9 cellular contexts compared by ENCODE assay signal in the genomic region with DNA sequence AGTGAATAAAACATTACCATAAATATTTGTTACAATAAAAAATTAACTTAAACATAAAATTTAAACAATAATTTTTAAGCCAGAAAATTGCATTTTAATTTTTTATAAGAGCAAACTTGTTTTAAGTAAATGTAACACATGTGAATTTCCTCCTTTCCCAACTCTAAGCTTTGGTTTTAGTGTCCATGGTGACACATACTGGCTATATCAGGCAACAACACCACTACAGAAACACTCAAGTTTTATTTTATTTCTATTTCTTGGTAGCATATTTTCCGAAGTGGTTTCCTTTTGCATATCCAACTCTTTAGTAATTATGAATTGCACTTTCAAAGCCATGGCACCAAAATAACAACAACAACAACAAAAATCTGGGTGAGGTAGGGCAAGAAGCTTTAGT. TPM values are rescaled to one million over a fixed set of nuclear protein-coding genes. Genes with fewer than 3 reads are reported as not detected.
DNase-seq lines count a peak whose midpoint lies in the region; ATAC-seq and TF ChIP-seq lines count a peak whose summit lies in the region.
"Had no signal": no experiment of that assay in that cellular context is flagged by ENCODE, and none has a peak within 500 bp of the region (broad histone marks: within the 10 kb centered on the region; RNA-seq: fewer than 3 reads in every experiment).

No MANE protein-coding gene starts in this region.

- H3K9ac ChIP-seq in HCT116 (ENCODE audit: low read length), result no peak overlapping the region

- CTCF ChIA-PET in CD8-positive, alpha-beta T cell (lab: Charles Lee), result interaction anchor here (0.6 to 10.1 kb wide), 21 partner anchors 12 to 115 kb away, joined by 3 to 151 read pairs (median 6); no protein-coding TSS in a partner anchor
- CTCF ChIA-PET in HCT116 (lab: Charles Lee), result interaction anchor here (1.0 kb wide), 1 partner anchor 859 kb away, joined by 3 read pairs; no protein-coding TSS in a partner anchor

- H3K9me2 ChIP-seq in HCT116 (ENCODE audit: insufficient read depth), result no peaks in the 10 kb centered on the region; the same call in 1 of the 2 replicates

- peaks cover 2% of the 10 kb centered on the region for H3K27me3 Mint-ChIP-seq in CD8-positive, alpha-beta T cell (ENCODE audit: low read depth)
- H3K27me3 Mint-ChIP-seq in activated T-helper 17 cell treated with anti-CD3 and anti-CD28 coated beads, Interleukin-2, amount 50 U/mL, for 72 hours, result peaks cover 11% of the 10 kb centered on the region
- peaks cover 51 to 53% of the 10 kb centered on the region in 2 donors for H3K27me3 Mint-ChIP-seq in stimulated activated naive B cell treated with anti-CD40 and anti-IgM and Interleukin-4, amounts not matched to agents 10 μg/mL and 1 μg/mL and 100 μg/mL, for 72 hours

- peaks cover 14% of the 10 kb centered on the region for H3K4me1 ChIP-seq in CD8-positive, alpha-beta T cell (ENCODE audit: insufficient read depth, low read length)
- H3K4me1 ChIP-seq in HCT116 (ENCODE audit: control insufficient read depth in 1 of 2, insufficient read depth in 2 of 2, low read length in 2 of 2) (peaks cover 0 to 6% of the 10 kb centered on the region in 2 experiments; a peak in 1 of 4 replicates), ovary (ENCODE audit: insufficient read depth) (no peaks in the 10 kb centered on the region), heart left ventricle (peaks cover 0 to 24% (median 13%) of the 10 kb centered on the region in 12 donors)

- H3K9me3 ChIP-seq in CD8-positive, alpha-beta T cell (ENCODE audit: low read length), result no peaks in the 10 kb centered on the region
- H3K9me3 ChIP-seq in HCT116 (ENCODE audit: control insufficient read depth in 1 of 2, insufficient read depth in 1 of 2, low read depth in 1 of 2, low read length in 2 of 2), result no peaks in the 10 kb centered on the region
- H3K9me3 ChIP-seq in ovary, result no peaks in the 10 kb centered on the region
- H3K9me3 ChIP-seq in heart left ventricle, result peaks cover 0 to 18% (median 0%) of the 10 kb centered on the region in 12 donors

- peaks cover 55% of the 10 kb centered on the region for H3K36me3 Mint-ChIP-seq in CD8-positive, alpha-beta T cell
- H3K36me3 Mint-ChIP-seq in activated T-helper 17 cell treated with anti-CD3 and anti-CD28 coated beads, Interleukin-2, amount 50 U/mL, for 72 hours (ENCODE audit: low read depth), result peaks cover 42% of the 10 kb centered on the region
- H3K36me3 Mint-ChIP-seq in stimulated activated naive B cell treated with anti-CD40 and anti-IgM and Interleukin-4, amounts not matched to agents 10 μg/mL and 1 μg/mL and 100 μg/mL, for 72 hours, result peaks cover 0 to 2% of the 10 kb centered on the region in 2 donors

- TF ChIP-seq EP300 in ovary (IDR thresholded peaks at IDR 0.05), result no peak

- no peaks in the 10 kb centered on the region for H3K79me2 ChIP-seq in HCT116 (ENCODE audit: insufficient read depth, low read length)

- WGBS in ovary, 3 donors, result 11 to 17% (median 11%) methylated on average over 1 of the region's 1 CpG
- 30 to 51% (median 39%) methylated on average over 1 of the region's 1 CpG for WGBS in heart left ventricle, 4 donors

- H3K4me1 Mint-ChIP-seq in CD8-positive, alpha-beta T cell (ENCODE audit: low read depth), result peaks cover 48% of the 10 kb centered on the region
- H3K4me1 Mint-ChIP-seq in activated T-helper 17 cell treated with anti-CD3 and anti-CD28 coated beads, Interleukin-2, amount 50 U/mL, for 72 hours, result peaks cover 33% of the 10 kb centered on the region
- peaks cover 14 to 22% of the 10 kb centered on the region in 2 donors for H3K4me1 Mint-ChIP-seq in stimulated activated naive B cell treated with anti-CD40 and anti-IgM and Interleukin-4, amounts not matched to agents 10 μg/mL and 1 μg/mL and 100 μg/mL, for 72 hours

- no peak overlapping the region for H2AFZ ChIP-seq in HCT116 (ENCODE audit: low read depth, low read length, poor library complexity, severe bottlenecking)

- RAD21 ChIA-PET in HCT116 (lab: Charles Lee; ENCODE audit: low non-redundant PET in 1 of 2, low total read pairs in 2 of 2, uncharacterized antibody in 2 of 2, unreplicated experiment in 2 of 2), result no interaction called here

- H3K27ac Mint-ChIP-seq in CD8-positive, alpha-beta T cell, result peak overlapping the region; percentile 92
- H3K27ac Mint-ChIP-seq in activated T-helper 17 cell treated with anti-CD3 and anti-CD28 coated beads, Interleukin-2, amount 50 U/mL, for 72 hours, result peak overlapping the region; percentile 82
- no peak overlapping the region for H3K27ac Mint-ChIP-seq in stimulated activated naive B cell treated with anti-CD40 and anti-IgM and Interleukin-4, amounts not matched to agents 10 μg/mL and 1 μg/mL and 100 μg/mL, for 72 hours

- peaks cover 18% of the 10 kb centered on the region for H3K9me3 Mint-ChIP-seq in CD8-positive, alpha-beta T cell
- H3K9me3 Mint-ChIP-seq in activated T-helper 17 cell treated with anti-CD3 and anti-CD28 coated beads, Interleukin-2, amount 50 U/mL, for 72 hours, result peaks cover 14% of the 10 kb centered on the region
- peaks cover 1 to 15% of the 10 kb centered on the region in 2 donors for H3K9me3 Mint-ChIP-seq in stimulated activated naive B cell treated with anti-CD40 and anti-IgM and Interleukin-4, amounts not matched to agents 10 μg/mL and 1 μg/mL and 100 μg/mL, for 72 hours

- intact Hi-C loops in CD8-positive, alpha-beta T cell (cut with DNase I, micrococcal nuclease), result loop anchor here in 1 of 2 experiments (1.0 to 5.0 kb wide), 2 partner anchors 37 to 62 kb away; no protein-coding TSS in a partner anchor
- intact Hi-C loops in HCT116 (cut with micrococcal nuclease) (no loop called here), ovary (cut with DNase I) (no loop called here), heart left ventricle (cut with DNase I) (no loop called here)

- peak overlapping the region; percentile 59 for H3K27ac ChIP-seq in CD8-positive, alpha-beta T cell (ENCODE audit: low read depth, low read length)
- H3K27ac ChIP-seq in HCT116 (ENCODE audit: low read depth, low read length) (no peak overlapping the region), ovary (no peak overlapping the region), heart left ventricle (no peak overlapping the region)

- no peak overlapping the region for H3K4me2 ChIP-seq in HCT116 (ENCODE audit: low read length)

- no peaks in the 10 kb centered on the region for H3K36me3 ChIP-seq in CD8-positive, alpha-beta T cell (ENCODE audit: insufficient read depth, low read length)
- H3K36me3 ChIP-seq in HCT116 (ENCODE audit: control insufficient read depth in 1 of 2, insufficient read depth in 2 of 2, low read length in 2 of 2) (no peaks in the 10 kb centered on the region), ovary (no peaks in the 10 kb centered on the region), heart left ventricle (no peaks in the 10 kb centered on the region)

- peak; percentile 58 for TF ChIP-seq CTCF in CD8-positive, alpha-beta T cell (IDR thresholded peaks at IDR 0.05)
- peak in 2 of 3 experiments; percentile 18 to 22; a peak in 2 of 6 replicates for TF ChIP-seq CTCF in HCT116 (IDR thresholded peaks at IDR 0.05 in 2 of 3, conservative IDR thresholded peaks at IDR 0.05 in 1 of 3; ENCODE audit: borderline replicate concordance in 1 of 3, insufficient read depth in 1 of 3, low read depth in 2 of 3, low read length in 2 of 3)
- TF ChIP-seq CTCF in ovary (IDR thresholded peaks at IDR 0.05), result no peak
- TF ChIP-seq CTCF in heart left ventricle (IDR thresholded peaks at IDR 0.05), result peak in 2 of 12 donors; percentile 25 to 29

- POLR2A ChIA-PET in CD8-positive, alpha-beta T cell (lab: Charles Lee), result interaction anchor here (0.7 to 4.9 kb wide), 16 partner anchors 10 to 100 kb away, joined by 3 to 41 read pairs (median 6); no protein-coding TSS in a partner anchor
- POLR2A ChIA-PET in HCT116 (lab: Charles Lee), result no interaction called here

- H4K20me1 ChIP-seq in HCT116 (ENCODE audit: insufficient read depth), result no peaks in the 10 kb centered on the region

- peak; percentile 26 for ATAC-seq in CD8-positive, alpha-beta T cell
- ATAC-seq in HCT116, result no peak
- ATAC-seq in activated T-helper 17 cell treated with anti-CD3 and anti-CD28 coated beads, Interleukin-2, amount 50 U/mL, for 72 hours (replicated peaks), result no peak
- no peak for ATAC-seq in stimulated activated naive B cell treated with anti-CD40 and anti-IgM and Interleukin-4, amounts not matched to agents 10 μg/mL and 1 μg/mL and 100 μg/mL, for 72 hours (replicated peaks)
- ATAC-seq in heart left ventricle, result no peak
- ATAC-seq: left ventricle myocardium superior had no signal

- peak overlapping the region; percentile 98 for H3K4me3 Mint-ChIP-seq in CD8-positive, alpha-beta T cell
- H3K4me3 Mint-ChIP-seq in activated T-helper 17 cell treated with anti-CD3 and anti-CD28 coated beads, Interleukin-2, amount 50 U/mL, for 72 hours, result peak overlapping the region; percentile 93
- H3K4me3 Mint-ChIP-seq in stimulated activated naive B cell treated with anti-CD40 and anti-IgM and Interleukin-4, amounts not matched to agents 10 μg/mL and 1 μg/mL and 100 μg/mL, for 72 hours, result no peak overlapping the region

- H3K4me3 ChIP-seq in CD8-positive, alpha-beta T cell (ENCODE audit: low read depth, low read length), result peak overlapping the region; percentile 69
- H3K4me3 ChIP-seq in HCT116 (replicated peaks in 1 of 2; ENCODE audit: low read depth in 1 of 2, low read length in 2 of 2), result no peak overlapping the region
- H3K4me3 ChIP-seq in ovary, result no peak overlapping the region
- peak overlapping the region in 1 of 12 donors; percentile 61 for H3K4me3 ChIP-seq in heart left ventricle

- TF ChIP-seq RAD21 in HCT116 (IDR thresholded peaks at IDR 0.05; ENCODE audit: low read depth), result peak; percentile 47

- H3K27me3 ChIP-seq in CD8-positive, alpha-beta T cell (ENCODE audit: insufficient read depth, low read length), result no peaks in the 10 kb centered on the region
- H3K27me3 ChIP-seq in HCT116 (ENCODE audit: insufficient read depth, low read length), result no peaks in the 10 kb centered on the region
- no peaks in the 10 kb centered on the region for H3K27me3 ChIP-seq in ovary
- H3K27me3 ChIP-seq in heart left ventricle, result peaks cover 0 to 88% (median 36%) of the 10 kb centered on the region in 9 donors

- no peak for DNase-seq in CD8-positive, alpha-beta T cell
- DNase-seq in HCT116 (ENCODE audit: low read depth, low spot score) (peak; percentile 0), kidney tubule cell (ENCODE audit: low spot score) (peak; percentile 9), ovary (no peak), heart left ventricle (no peak), NCI-H2227 (lab: John Stamatoyannopoulos, UW; ENCODE audit: unreplicated experiment) (no peak)
- no peak for DNase-seq in stimulated activated naive B cell treated with anti-CD40 and anti-IgM and Interleukin-4, amounts not matched to agents 10 μg/mL and 1 μg/mL and 100 μg/mL, for 72 hours
- DNase-seq: left ventricle myocardium superior had no signal

- no peak for TF ChIP-seq POLR2A in HCT116 (IDR thresholded peaks at IDR 0.05; ENCODE audit: borderline replicate concordance, extremely low read depth, insufficient read depth, insufficient read length)
- TF ChIP-seq POLR2A in ovary (IDR thresholded peaks at IDR 0.05), result no peak
- TF ChIP-seq POLR2A in heart left ventricle (IDR thresholded peaks at IDR 0.05), result no peak

- BruUV-seq in HCT116 (replicated peaks; lab: Mats Ljungman, UMichigan), result no TSS peak

RNA-seq across cellular contexts. Expression of a gene that starts 2.2 kb away (rescaled TPM):
- total RNA-seq in CD8-positive, alpha-beta T cell, result 100 to 1,000 TPM; 384 to 390 TPM
- total RNA-seq in HCT116 (2021; ENCODE audit: unreplicated experiment) (1.1 TPM), ovary (100 to 1,000 TPM in 1 of 7 donors, 1 to 10 TPM in 4, under 1 TPM in 2; 0.15 to 114 (median 1.6) TPM), heart left ventricle (1 to 10 TPM in 4 of 9 donors, under 1 TPM in 3, not detected in 2; 0.30 to 1.8 (median 1.2) TPM)
- 0.77 and 0.96 TPM in 2 replicates for polyA plus RNA-seq in HCT116 (2012)
- total RNA-seq in activated T-helper 17 cell treated with anti-CD3 and anti-CD28 coated beads, Interleukin-2, amount 50 U/mL, for 72 hours, result 100 to 1,000 TPM in 1 of 2 donors, 10 to 100 TPM in 1; 12.8 to 106 TPM
- polyA plus RNA-seq in ovary (1 to 10 TPM; 1.7 to 3.4 TPM), heart left ventricle (under 1 TPM in 1 of 2 donors, not detected in 1; 0.04 TPM)

Comparison
In these comparisons a context has a peak if more than half of its experiments do, and no peak if none do; other contexts are left out.
1. DNase-seq: peak in HCT116 (single experiment) and kidney tubule cell (single experiment); none in CD8-positive, alpha-beta T cell (0 of 7), ovary (0 of 5), stimulated activated naive B cell treated with anti-CD40 and anti-IgM and Interleukin-4, amounts not matched to agents 10 μg/mL and 1 μg/mL and 100 μg/mL, for 72 hours (single experiment), heart left ventricle (0 of 5) and NCI-H2227 (single experiment).
2. H3K4me3 Mint-ChIP-seq: peak in CD8-positive, alpha-beta T cell (single experiment) and activated T-helper 17 cell treated with anti-CD3 and anti-CD28 coated beads, Interleukin-2, amount 50 U/mL, for 72 hours (single experiment); none in stimulated activated naive B cell treated with anti-CD40 and anti-IgM and Interleukin-4, amounts not matched to agents 10 μg/mL and 1 μg/mL and 100 μg/mL, for 72 hours (0 of 2).
3. CTCF ChIP-seq: peak in CD8-positive, alpha-beta T cell (single experiment) and HCT116 (2 of 3); none in ovary (0 of 3).